ENCODE assay signal across 9 cellular contexts in the genomic region with DNA sequence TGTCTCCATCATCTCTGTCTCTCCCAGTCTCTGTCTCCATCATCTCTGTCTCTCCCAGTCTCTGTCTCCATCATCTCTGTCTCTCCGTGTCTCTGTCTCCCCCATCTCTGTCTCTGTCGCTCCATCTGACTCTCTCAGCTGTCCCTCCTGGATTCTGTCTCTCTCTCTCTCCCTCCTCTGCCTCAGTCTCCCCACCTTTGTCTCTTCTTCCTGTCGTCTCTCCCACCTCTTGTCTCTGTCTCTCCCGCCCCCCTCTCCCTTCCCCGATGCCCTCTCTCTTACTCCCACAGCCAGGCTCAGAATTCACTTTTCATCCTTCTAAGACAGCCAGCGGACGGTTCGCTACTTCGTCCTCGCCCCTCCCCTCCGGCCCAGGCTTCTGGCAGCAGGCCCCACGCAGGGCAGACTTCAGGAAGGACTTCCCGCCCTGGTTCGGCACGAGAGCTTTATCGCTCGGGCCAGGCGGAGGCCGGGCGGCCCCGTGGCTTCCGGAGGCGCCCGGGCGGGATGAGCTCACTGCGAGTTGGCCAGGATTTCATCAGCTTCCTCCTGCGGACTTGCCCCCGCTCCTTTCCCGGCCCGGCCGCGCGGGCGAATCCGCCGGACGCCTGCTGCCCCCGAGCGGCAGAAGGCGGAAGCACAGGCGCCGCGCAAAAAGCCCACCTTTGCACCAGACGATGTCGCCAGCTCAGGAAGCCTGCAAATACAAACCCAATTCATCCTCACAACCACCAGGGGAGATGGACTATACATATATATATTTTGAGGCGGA. TPM values are rescaled to one million over a fixed set of nuclear protein-coding genes. Genes with fewer than 3 reads are reported as not detected.
DNase-seq lines count a peak whose midpoint lies in the region; ATAC-seq, FAIRE-seq and TF ChIP-seq lines count a peak whose summit lies in the region.
"Had no signal": no experiment of that assay in that cellular context is flagged by ENCODE, and none has a peak within 500 bp of the region (broad histone marks: within the 10 kb centered on the region; RNA-seq: fewer than 3 reads in every experiment).

No MANE protein-coding gene starts in this region.

- dilution Hi-C loops in endothelial cell of umbilical vein (cut with MboI; ENCODE audit: extremely low pct_ligation_motif_present, low sequenced_read_pairs): no loop called here

- peak; percentile 91 for FAIRE-seq in endothelial cell of umbilical vein (lab: Jason Lieb, UNC)
- FAIRE-seq: endometrium had no signal

- H3K36me3 ChIP-seq in CD4-positive, CD25-positive, alpha-beta regulatory T cell (ENCODE audit: control insufficient read depth, insufficient read depth, low read length): no peaks in the 10 kb centered on the region
- H3K36me3 ChIP-seq in NT2/D1 (ENCODE audit: insufficient read depth, insufficient read length, low read length): no peaks in the 10 kb centered on the region
- no peaks in the 10 kb centered on the region for H3K36me3 ChIP-seq in endothelial cell of umbilical vein (ENCODE audit: control insufficient read depth in 2 of 2, extremely low read depth in 1 of 2, insufficient read depth in 2 of 2, low read length in 2 of 2)

- peak overlapping the region in 3 of 4 donors; percentile 80 to 88 (median 86) for H3K4me3 Mint-ChIP-seq in CD4-positive, CD25-positive, alpha-beta regulatory T cell

- no peaks in the 10 kb centered on the region for H3K9me1 ChIP-seq in endothelial cell of umbilical vein (replicated peaks; ENCODE audit: control insufficient read depth, extremely low read depth, insufficient read depth, low read length)

- peaks cover 35% of the 10 kb centered on the region for H3K4me1 ChIP-seq in CD4-positive, CD25-positive, alpha-beta regulatory T cell (ENCODE audit: control insufficient read depth, insufficient read depth, low read length, poor library complexity, severe bottlenecking)
- H3K4me1 ChIP-seq in NT2/D1 (ENCODE audit: insufficient read depth, insufficient read length): peaks cover 14% of the 10 kb centered on the region
- peaks cover 20% of the 10 kb centered on the region for H3K4me1 ChIP-seq in endothelial cell of umbilical vein (ENCODE audit: control insufficient read depth, extremely low read depth, insufficient read depth, low read length)

- H3K9me3 Mint-ChIP-seq in CD4-positive, CD25-positive, alpha-beta regulatory T cell: no peaks in the 10 kb centered on the region

- TF ChIP-seq CTCF in endothelial cell of umbilical vein (IDR thresholded peaks at IDR 0.05; ENCODE audit: extremely low read depth in 1 of 2, insufficient read depth in 1 of 2, low read depth in 1 of 2, low read length in 2 of 2): peak; percentile 95 to 99

- peak; percentile 76 to 94 (median 85) for DNase-seq in CD4-positive, CD25-positive, alpha-beta regulatory T cell
- DNase-seq in HPDE6-E6E7 (ENCODE audit: extremely low spot score) (peak; percentile 93), NT2/D1 (ENCODE audit: low read depth, low spot score) (peak; percentile 84), endothelial cell of umbilical vein (ENCODE audit: low read depth, low spot score) (peak; percentile 100), middle frontal gyrus (ENCODE audit: extremely low spot score, low spot score) (peak; percentile 77)
- peak; percentile 63 for DNase-seq in activated CD8-positive, alpha-beta memory T cell treated with anti-CD3 and anti-CD28 coated beads, Interleukin-2, amount 50 U/mL, for 1 hour (ENCODE audit: extremely low read depth)
- DNase-seq in stimulated activated CD8-positive, alpha-beta memory T cell treated with anti-CD3 and anti-CD28 coated beads, Interleukin-2, amount 100 ng/mL, for 1 hour (ENCODE audit: low read depth in 2 of 2): peak; percentile 77 to 83

- no peaks in the 10 kb centered on the region for H3K27me3 ChIP-seq in CD4-positive, CD25-positive, alpha-beta regulatory T cell (ENCODE audit: control insufficient read depth, insufficient read depth, low read length)
- H3K27me3 ChIP-seq in NT2/D1 (ENCODE audit: insufficient read depth, insufficient read length) (peaks cover 33% of the 10 kb centered on the region), endothelial cell of umbilical vein (ENCODE audit: control insufficient read depth in 2 of 2, insufficient read depth in 2 of 2, low read length in 2 of 2) (no peaks in the 10 kb centered on the region)

- CTCF ChIA-PET in endothelial cell of umbilical vein (lab: Charles Lee): interaction anchor here (0.6 to 8.3 kb wide), 43 partner anchors 9 to 231 kb away, joined by 3 to 533 read pairs (median 6); partner anchors contain the start of genes CCDC9, SAE1 and ZC3H4

- H3K27ac Mint-ChIP-seq in CD4-positive, CD25-positive, alpha-beta regulatory T cell: peak overlapping the region; percentile 8 to 83 (median 78)

- peak; percentile 58 to 61 for ATAC-seq in CD4-positive, CD25-positive, alpha-beta regulatory T cell (ENCODE audit: low read depth in 2 of 2)
- peak; percentile 56 for ATAC-seq in GM19324 (IDR thresholded peaks at IDR 0.05; ENCODE audit: low FRiP score, unreplicated experiment)

- peak overlapping the region; percentile 61 for H3K9ac ChIP-seq in NT2/D1 (ENCODE audit: insufficient read length, low read depth)
- H3K9ac ChIP-seq in endothelial cell of umbilical vein (replicated peaks; ENCODE audit: extremely low read depth, insufficient read depth, low read length): peak overlapping the region; percentile 41

- POLR2A ChIA-PET in endothelial cell of umbilical vein (lab: Charles Lee): interaction anchor here (0.6 to 1.8 kb wide), 13 partner anchors 11 to 131 kb away, joined by 3 to 27 read pairs (median 6); partner anchors contain the start of genes CCDC9, INAFM1 and ZC3H4

- no peaks in the 10 kb centered on the region for H3K9me3 ChIP-seq in CD4-positive, CD25-positive, alpha-beta regulatory T cell (ENCODE audit: control insufficient read depth in 2 of 2, low read length in 2 of 2)
- H3K9me3 ChIP-seq in NT2/D1 (ENCODE audit: insufficient read depth, low read length) (no peaks in the 10 kb centered on the region), endothelial cell of umbilical vein (replicated peaks; ENCODE audit: control insufficient read depth, insufficient read depth, low read length) (no peaks in the 10 kb centered on the region)

- peak overlapping the region; percentile 62 for H3K4me3 ChIP-seq in CD4-positive, CD25-positive, alpha-beta regulatory T cell (ENCODE audit: low read depth, low read length)
- H3K4me3 ChIP-seq in NT2/D1 (ENCODE audit: insufficient read length, low read depth) (peak overlapping the region; percentile 25), endothelial cell of umbilical vein (replicated peaks in 1 of 3; ENCODE audit: insufficient read depth in 1 of 3, low read depth in 1 of 3, low read length in 3 of 3) (no peak overlapping the region)

- H4K20me1 ChIP-seq in endothelial cell of umbilical vein (replicated peaks; ENCODE audit: control insufficient read depth, extremely low read depth, insufficient read depth, low read length): no peaks in the 10 kb centered on the region

- H3K4me1 Mint-ChIP-seq in CD4-positive, CD25-positive, alpha-beta regulatory T cell: peaks cover 10 to 37% (median 17%) of the 10 kb centered on the region in 4 donors

- intact Hi-C loops in endothelial cell of umbilical vein (cut with micrococcal nuclease): loop anchor here (1.0 to 5.0 kb wide), 10 partner anchors 12 to 387 kb away; partner anchors contain the start of gene CCDC9

- peak overlapping the region; percentile 79 for H3K4me2 ChIP-seq in endothelial cell of umbilical vein (ENCODE audit: insufficient read depth, low read length)

- BruUV-seq in endothelial cell of umbilical vein (replicated peaks; lab: Mats Ljungman, UMichigan): no TSS peak

- H3K36me3 Mint-ChIP-seq in CD4-positive, CD25-positive, alpha-beta regulatory T cell: no peaks in the 10 kb centered on the region

- H2AFZ ChIP-seq in endothelial cell of umbilical vein (ENCODE audit: low read depth, low read length): peak overlapping the region; percentile 74

- TF ChIP-seq POLR2A in endothelial cell of umbilical vein (IDR thresholded peaks at IDR 0.05; ENCODE audit: low read depth, low read length): peak; percentile 53

- H3K79me2 ChIP-seq in endothelial cell of umbilical vein (ENCODE audit: control insufficient read depth, insufficient read depth, low read length): no peaks in the 10 kb centered on the region

- peak overlapping the region; percentile 60 for H3K27ac ChIP-seq in CD4-positive, CD25-positive, alpha-beta regulatory T cell (ENCODE audit: insufficient read depth, low read length, poor library complexity, severe bottlenecking)
- H3K27ac ChIP-seq in endothelial cell of umbilical vein (ENCODE audit: insufficient read depth, low read depth, low read length): peak overlapping the region; percentile 49

- H3K27me3 Mint-ChIP-seq in CD4-positive, CD25-positive, alpha-beta regulatory T cell: peaks cover 3% of the 10 kb centered on the region

RNA-seq across cellular contexts. Expression of gene CCDC9, which starts 12.4 kb away (rescaled TPM):
- 44.1 TPM for total RNA-seq in CD4-positive, CD25-positive, alpha-beta regulatory T cell
- polyA plus RNA-seq in CD4-positive, CD25-positive, alpha-beta regulatory T cell: 10 to 100 TPM in 3 of 4 donors, 1 to 10 TPM in 1; 7.3 to 14.5 (median 12.6) TPM
- total RNA-seq in endothelial cell of umbilical vein: 26.9 and 29.0 TPM in 2 replicates
- polyA plus RNA-seq in endothelial cell of umbilical vein: 4.6 and 6.0 TPM in 2 replicates
- 4.2 and 5.1 TPM in 2 replicates for polyA plus RNA-seq in endothelial cell of umbilical vein (2011; cell fraction: cytosol; rRNA removed)
- polyA plus RNA-seq in endothelial cell of umbilical vein (2011; cell fraction: nucleus; rRNA removed): 21.1 and 30.7 TPM in 2 replicates
- 14.2 and 25.1 TPM in 2 replicates for polyA plus RNA-seq in endothelial cell of umbilical vein (2012)
- polyA minus RNA-seq in endothelial cell of umbilical vein: 4.0 and 7.1 TPM in 2 replicates
- polyA minus RNA-seq in endothelial cell of umbilical vein (2011; cell fraction: cytosol; rRNA and poly(A)+ RNA removed): 4.5 TPM
- 11.6 and 17.7 TPM in 2 replicates for polyA minus RNA-seq in endothelial cell of umbilical vein (2011; cell fraction: nucleus; rRNA and poly(A)+ RNA removed)

RNA-seq across cellular contexts. Expression of gene BBC3, which starts 13.0 kb away (rescaled TPM):
- total RNA-seq in CD4-positive, CD25-positive, alpha-beta regulatory T cell: 21.2 TPM
- polyA plus RNA-seq in CD4-positive, CD25-positive, alpha-beta regulatory T cell: 1 to 10 TPM; 4.2 to 6.7 (median 5.4) TPM
- total RNA-seq in endothelial cell of umbilical vein: 27.6 and 35.7 TPM in 2 replicates
- 11.3 and 15.8 TPM in 2 replicates for polyA plus RNA-seq in endothelial cell of umbilical vein
- polyA plus RNA-seq in endothelial cell of umbilical vein (2011; cell fraction: cytosol; rRNA removed): 5.6 and 9.7 TPM in 2 replicates
- 16.7 and 16.8 TPM in 2 replicates for polyA plus RNA-seq in endothelial cell of umbilical vein (2011; cell fraction: nucleus; rRNA removed)
- polyA plus RNA-seq in endothelial cell of umbilical vein (2012): 9.7 and 16.2 TPM in 2 replicates
- polyA minus RNA-seq in endothelial cell of umbilical vein: 4.9 and 8.2 TPM in 2 replicates
- polyA minus RNA-seq in endothelial cell of umbilical vein (2011; cell fraction: cytosol; rRNA and poly(A)+ RNA removed): 5.2 TPM
- polyA minus RNA-seq in endothelial cell of umbilical vein (2011; cell fraction: nucleus; rRNA and poly(A)+ RNA removed): 5.9 and 8.8 TPM in 2 replicates

RNA-seq across cellular contexts. Expression of gene INAFM1, which starts 30.7 kb away (rescaled TPM):
- 11.0 TPM for total RNA-seq in CD4-positive, CD25-positive, alpha-beta regulatory T cell
- 1 to 10 TPM; 1.5 to 3.6 (median 2.1) TPM for polyA plus RNA-seq in CD4-positive, CD25-positive, alpha-beta regulatory T cell
- 8.3 and 9.4 TPM in 2 replicates for total RNA-seq in endothelial cell of umbilical vein
- 2.8 and 3.0 TPM in 2 replicates for polyA plus RNA-seq in endothelial cell of umbilical vein
- polyA plus RNA-seq in endothelial cell of umbilical vein (2011; cell fraction: cytosol; rRNA removed): 0.84 and 1.7 TPM in 2 replicates
- polyA plus RNA-seq in endothelial cell of umbilical vein (2011; cell fraction: nucleus; rRNA removed): 3.1 and 5.0 TPM in 2 replicates
- 3.0 and 6.4 TPM in 2 replicates for polyA plus RNA-seq in endothelial cell of umbilical vein (2012)
- 0.55 and 1.1 TPM in 2 replicates for polyA minus RNA-seq in endothelial cell of umbilical vein
- not detected for polyA minus RNA-seq in endothelial cell of umbilical vein (2011; cell fraction: cytosol; rRNA and poly(A)+ RNA removed)
- polyA minus RNA-seq in endothelial cell of umbilical vein (2011; cell fraction: nucleus; rRNA and poly(A)+ RNA removed): 1.1 and 2.5 TPM in 2 replicates

Comparison
In these comparisons a context has a peak if more than half of its experiments do, and no peak if none do; other contexts are left out.
1. H3K4me3 ChIP-seq: peak in CD4-positive, CD25-positive, alpha-beta regulatory T cell (single experiment) and NT2/D1 (single experiment); none in endothelial cell of umbilical vein (0 of 3).
2. Peak in every context shown above with its lines, with median percentiles within 50 percentile points of each other: DNase-seq.